23 cellular contexts compared by ENCODE assay signal in genomic region chr3:24504765-24505164, GRCh38. TPM values are rescaled to one million over a fixed set of nuclear protein-coding genes. Genes with fewer than 3 reads are reported as not detected.
A peak's percentile ranks its signal among the peaks of the same experiment; 100 is the strongest.
DNase-seq lines count a peak whose midpoint lies in the region; ATAC-seq, FAIRE-seq and TF ChIP-seq lines count a peak whose summit lies in the region.
"Had no signal": no experiment of that assay in that cellular context is flagged by ENCODE, and none has a peak within 500 bp of the region (broad histone marks: within the 10 kb centered on the region; RNA-seq: fewer than 3 reads in every experiment).

No MANE protein-coding gene starts in this region.

- ATAC-seq in HepG2, result no peak
- ATAC-seq in right lobe of liver, result no peak
- no peak for ATAC-seq in K562
- ATAC-seq in left colon, result peak; percentile 32
- no peak for ATAC-seq in HG03521 (IDR thresholded peaks at IDR 0.05; ENCODE audit: unreplicated experiment)
- no peak for ATAC-seq in omental fat pad (ENCODE audit: low FRiP score)
- ATAC-seq: A549; CD8-positive, alpha-beta T cell had no signal

- H3K36me3 ChIP-seq in HepG2 (replicated peaks in 1 of 2; ENCODE audit: control insufficient read depth in 1 of 2, insufficient read depth in 2 of 2, low read length in 2 of 2), result no peaks in the 10 kb centered on the region
- H3K36me3 ChIP-seq in right lobe of liver, result no peaks in the 10 kb centered on the region
- H3K36me3 ChIP-seq in K562 (ENCODE audit: control insufficient read depth, insufficient read depth, low read length), result no peaks in the 10 kb centered on the region; the same call in 2 of the 3 replicates
- H3K36me3 ChIP-seq in small intestine (ENCODE audit: control insufficient read depth in 2 of 2, insufficient read depth in 2 of 2, low read length in 2 of 2), result no peaks in the 10 kb centered on the region
- H3K36me3 ChIP-seq: BLaER1 treated with 17β-estradiol and CSF1 and Interleukin-3, amounts not matched to agents 10 nM and 100 nM had no signal

- CTCF ChIA-PET in HepG2 (lab: Yijun Ruan, JAX; ENCODE audit: low intra/inter-chr PET ratio, low total read pairs), result no interaction called here
- CTCF ChIA-PET in K562 (lab: Yijun Ruan, JAX; ENCODE audit: low intra/inter-chr PET ratio), result no interaction called here

- in situ Hi-C loops in HepG2 (cut with HindIII; ENCODE audit: extremely low pct_ligation_motif_present, low pct_unique_long_range_greater_than_20kb), result no loop called here
- in situ Hi-C loops in K562 (cut with MboI), result no loop called here

- no peaks in the 10 kb centered on the region for H4K20me1 ChIP-seq in HepG2 (ENCODE audit: insufficient read depth, low read length)
- no peaks in the 10 kb centered on the region for H4K20me1 ChIP-seq in K562 (replicated peaks; ENCODE audit: control insufficient read depth, insufficient read depth, low read length)
- H4K20me1 ChIP-seq: BLaER1 treated with 17β-estradiol and CSF1 and Interleukin-3, amounts not matched to agents 10 nM and 100 nM had no signal

- no peak for TF ChIP-seq EP300 in HepG2 (IDR thresholded peaks at IDR 0.05; ENCODE audit: low read depth in 2 of 2, low read length in 2 of 2)
- no peak for TF ChIP-seq EP300 in HepG2 (CRISPR knock-in tag; IDR thresholded peaks at IDR 0.05; ENCODE audit: borderline replicate concordance)
- no peak for TF ChIP-seq EP300 in K562 (IDR thresholded peaks at IDR 0.05; ENCODE audit: low read length)

- BruUV-seq in HepG2 (replicated peaks; lab: Mats Ljungman, UMichigan) (no TSS peak), K562 (replicated peaks; lab: Mats Ljungman, UMichigan) (no TSS peak)

- H2AFZ ChIP-seq in HepG2 (ENCODE audit: low read length) (no peak overlapping the region), K562 (ENCODE audit: low read depth, low read length) (no peak overlapping the region)

- H3K4me3 ChIP-seq in HepG2 (replicated peaks in 1 of 3; ENCODE audit: insufficient read depth in 1 of 3, low read depth in 2 of 3, low read length in 3 of 3), result no peak overlapping the region
- H3K4me3 ChIP-seq in right lobe of liver, result no peak overlapping the region
- no peak overlapping the region for H3K4me3 ChIP-seq in K562
- no peak overlapping the region for H3K4me3 ChIP-seq in small intestine (ENCODE audit: low read depth in 1 of 2, low read length in 2 of 2)
- H3K4me3 ChIP-seq: A549; BLaER1 treated with 17β-estradiol and CSF1 and Interleukin-3, amounts not matched to agents 10 nM and 100 nM had no signal

- TF ChIP-seq RAD21 in HepG2 (CRISPR knock-in tag; IDR thresholded peaks at IDR 0.05) (no peak), K562 (CRISPR knock-in tag; conservative IDR thresholded peaks at IDR 0.05 in 1 of 2, IDR thresholded peaks at IDR 0.05 in 1 of 2) (no peak)

- TF ChIP-seq POLR2A in HepG2 (IDR thresholded peaks at IDR 0.05; ENCODE audit: insufficient read depth in 1 of 2, low read depth in 2 of 2, low read length in 2 of 2), result no peak
- no peak for TF ChIP-seq POLR2A in right lobe of liver (IDR thresholded peaks at IDR 0.05)
- no peak for TF ChIP-seq POLR2A in K562 (conservative IDR thresholded peaks at IDR 0.05)

- FAIRE-seq in HepG2 (lab: Jason Lieb, UNC), result no peak
- no peak for FAIRE-seq in K562 (lab: Jason Lieb, UNC)
- no peak for FAIRE-seq in small intestine (lab: Jason Lieb, UNC)
- FAIRE-seq: A549, D721Med, G401.6, GM12891, GM19239 had no signal

- no peaks in the 10 kb centered on the region for H3K27me3 ChIP-seq in HepG2 (ENCODE audit: control insufficient read depth in 1 of 2, insufficient read depth in 2 of 2, low read length in 2 of 2)
- H3K27me3 ChIP-seq in right lobe of liver, result no peaks in the 10 kb centered on the region
- H3K27me3 ChIP-seq in K562 (ENCODE audit: control insufficient read depth in 2 of 2, insufficient read depth in 2 of 2, low read length in 2 of 2), result no peaks in the 10 kb centered on the region
- no peaks in the 10 kb centered on the region for H3K27me3 ChIP-seq in small intestine (ENCODE audit: control insufficient read depth in 2 of 2, insufficient read depth in 2 of 2, low read length in 2 of 2)

- intact Hi-C loops in HepG2 (cut with micrococcal nuclease; ENCODE audit: unreplicated experiment) (no loop called here), right lobe of liver (cut with DNase I) (no loop called here), K562 (cut with micrococcal nuclease) (no loop called here), left colon (cut with DNase I, micrococcal nuclease) (no loop called here)

- no peaks in the 10 kb centered on the region for H3K79me2 ChIP-seq in HepG2 (ENCODE audit: insufficient read depth, low read length)
- H3K79me2 ChIP-seq in K562 (ENCODE audit: control insufficient read depth, insufficient read depth, low read length), result no peaks in the 10 kb centered on the region

- POLR2A ChIA-PET in HepG2 (lab: Yijun Ruan, JAX), result interaction anchor here (1.6 to 1.7 kb wide), 2 partner anchors 8 to 17 kb away, joined by 4 to 7 read pairs; no protein-coding TSS in a partner anchor
- POLR2A ChIA-PET in K562 (lab: Yijun Ruan, JAX), result interaction anchor here (1.6 to 2.5 kb wide), 3 partner anchors 8 to 17 kb away, joined by 6 to 19 read pairs (median 8); no protein-coding TSS in a partner anchor

- H3K9me1 ChIP-seq in K562 (ENCODE audit: control insufficient read depth, insufficient read depth, low read length), result no peaks in the 10 kb centered on the region

- H3K9ac ChIP-seq in HepG2 (ENCODE audit: insufficient read depth, low read depth, low read length) (no peak overlapping the region), K562 (ENCODE audit: insufficient read depth in 1 of 2, low read depth in 2 of 2, low read length in 2 of 2) (no peak overlapping the region)
- H3K9ac ChIP-seq: BLaER1 treated with 17β-estradiol and CSF1 and Interleukin-3, amounts not matched to agents 10 nM and 100 nM had no signal

- H3K27ac ChIP-seq in HepG2 (ENCODE audit: extremely low read length, insufficient read depth, low read length) (no peak overlapping the region), right lobe of liver (no peak overlapping the region), K562 (ENCODE audit: extremely low read depth, low read depth, low read length) (no peak overlapping the region), small intestine (ENCODE audit: low read depth in 1 of 2, low read length in 1 of 2) (no peak overlapping the region)
- H3K27ac ChIP-seq: 22Rv1; A549; BLaER1 treated with 17β-estradiol and CSF1 and Interleukin-3, amounts not matched to agents 10 nM and 100 nM; C4-2B had no signal

- H3K9me3 ChIP-seq in HepG2 (ENCODE audit: low read length) (no peaks in the 10 kb centered on the region), right lobe of liver (no peaks in the 10 kb centered on the region), K562 (replicated peaks; ENCODE audit: control insufficient read depth, insufficient read depth, low read depth, low read length) (no peaks in the 10 kb centered on the region), small intestine (ENCODE audit: control insufficient read depth, low read depth) (no peaks in the 10 kb centered on the region)
- H3K9me3 ChIP-seq: A549, Caco-2 had no signal

- TF ChIP-seq CTCF in HepG2 (CRISPR knock-in tag; IDR thresholded peaks at IDR 0.05) (no peak), right lobe of liver (IDR thresholded peaks at IDR 0.05) (no peak), K562 (IDR thresholded peaks at IDR 0.05 in 2 of 3, conservative IDR thresholded peaks at IDR 0.05 in 1 of 3; ENCODE audit: insufficient read depth in 2 of 3, low read depth in 1 of 3, low read length in 3 of 3) (no peak), omental fat pad (IDR thresholded peaks at IDR 0.05) (no peak)

- H3K4me1 ChIP-seq in HepG2 (ENCODE audit: insufficient read depth, low read length) (no peaks in the 10 kb centered on the region), right lobe of liver (no peaks in the 10 kb centered on the region), K562 (replicated peaks in 1 of 2; ENCODE audit: control insufficient read depth in 2 of 2, insufficient read depth in 2 of 2, low read length in 2 of 2) (peaks cover 0 to 28% of the 10 kb centered on the region in 2 experiments; a peak in 3 of 5 replicates), small intestine (ENCODE audit: control insufficient read depth in 2 of 2, insufficient read depth in 1 of 2, low read depth in 1 of 2, low read length in 1 of 2) (peaks cover 0 to 6% of the 10 kb centered on the region in 2 donors)

- H3K4me2 ChIP-seq in HepG2 (ENCODE audit: low read depth, low read length) (no peak overlapping the region), K562 (ENCODE audit: insufficient read depth, low read length) (no peak overlapping the region)
- H3K4me2 ChIP-seq: A549 had no signal

- DNase-seq in HepG2 (ENCODE audit: low spot score) (no peak), right lobe of liver (no peak), K562 (ENCODE audit: extremely low read depth in 1 of 4, low spot score in 3 of 4) (no peak), left colon (no peak), small intestine (peak; percentile 19), OCI-M1 (lab: John Stamatoyannopoulos, UW) (no peak), omental fat pad (ENCODE audit: low spot score) (no peak)
- DNase-seq: Caco-2; Calu3; CD4-positive, alpha-beta T cell; CD8-positive, alpha-beta T cell; DMS79 treated with DMSO at 0.1 percent for 48 hours; GF-D8 had no signal

RNA-seq across cellular contexts. Expression of gene THRB, which starts 10.1 kb away (rescaled TPM):
- total RNA-seq in HepG2 (2016; rRNA removed; fragmentation: Illumina TruSeq; extraction: Trizol) (22.7 and 30.1 TPM in 2 replicates), right lobe of liver (10 to 100 TPM; 14.5 to 29.5 (median 17.3) TPM), K562 (2014; rRNA removed) (5.6 and 6.0 TPM in 2 replicates), K562 (2014; rRNA removed; fragmentation: Illumina TruSeq; extraction: Trizol) (6.9 and 8.3 TPM in 2 replicates), K562 (2015; rRNA removed; fragmentation: Illumina TruSeq; extraction: Trizol) (7.0 and 7.2 TPM in 2 replicates), K562 (2021) (9.7 and 10.5 TPM in 2 replicates), left colon (10 to 100 TPM; 26.2 to 33.7 TPM), omental fat pad (10 to 100 TPM; 18.6 to 28.0 (median 23.9) TPM)
- 9.2 and 10.9 TPM in 2 replicates for total RNA-seq in HepG2 (2016; cell fraction: cytosol; rRNA removed; fragmentation: Illumina TruSeq; extraction: Trizol; ENCODE audit: low read depth)
- total RNA-seq in HepG2 (2016; cell fraction: insoluble cytoplasmic fraction; rRNA removed; fragmentation: Illumina TruSeq; extraction: Trizol), result 20.4 and 24.3 TPM in 2 replicates
- 16.1 and 18.6 TPM in 2 replicates for total RNA-seq in HepG2 (2016; cell fraction: membrane; rRNA removed; fragmentation: Illumina TruSeq; extraction: Trizol)
- 40.5 and 40.8 TPM in 2 replicates for total RNA-seq in HepG2 (2016; cell fraction: nucleus; rRNA removed; fragmentation: Illumina TruSeq; extraction: Trizol)
- polyA plus RNA-seq in HepG2 (2011; rRNA removed) (4.3 and 4.7 TPM in 2 replicates), K562 (2011; rRNA removed) (11.0 and 14.9 TPM in 2 replicates), K562 (2014; fragmentation: Illumina TruSeq; extraction: Trizol) (7.1 and 9.0 TPM in 2 replicates), K562 (2014; fragmentation: Nextera tagmentation; extraction: Ambion mirVana) (1 to 10 TPM; 1.7 to 3.0 TPM), K562 (2014; rRNA removed) (4.1 and 4.7 TPM in 2 replicates), small intestine (1 to 10 TPM; 3.2 to 5.4 (median 3.3) TPM)
- polyA plus RNA-seq in HepG2 (2011; cell fraction: cytosol; rRNA removed), result 3.0 and 4.0 TPM in 2 replicates
- polyA plus RNA-seq in HepG2 (2011; cell fraction: nucleus; rRNA removed), result 6.1 and 7.0 TPM in 2 replicates
- polyA plus RNA-seq in HepG2 (2012), result 7.5 and 9.3 TPM in 2 replicates
- polyA plus RNA-seq in HepG2 (2016; cell fraction: cytosol; fragmentation: Illumina TruSeq; extraction: Trizol; ENCODE audit: low read depth), result 3.5 and 4.3 TPM in 2 replicates
- 14.8 and 17.3 TPM in 2 replicates for polyA plus RNA-seq in HepG2 (2016; cell fraction: insoluble cytoplasmic fraction; fragmentation: Illumina TruSeq; extraction: Trizol; ENCODE audit: low read depth)
- 6.5 and 6.7 TPM in 2 replicates for polyA plus RNA-seq in HepG2 (2016; cell fraction: membrane; fragmentation: Illumina TruSeq; extraction: Trizol; ENCODE audit: low read depth)
- 14.6 and 17.3 TPM in 2 replicates for polyA plus RNA-seq in HepG2 (2016; cell fraction: nucleus; fragmentation: Illumina TruSeq; extraction: Trizol; ENCODE audit: insufficient read depth, low read depth)
- 3.3 and 9.4 TPM in 2 replicates for polyA minus RNA-seq in HepG2 (2011; rRNA and poly(A)+ RNA removed; ENCODE audit: low replicate concordance)
- 8.1 and 8.3 TPM in 2 replicates for polyA minus RNA-seq in HepG2 (2011; cell fraction: cytosol; rRNA and poly(A)+ RNA removed)
- 45.8 and 47.3 TPM in 2 replicates for polyA minus RNA-seq in HepG2 (2011; cell fraction: nucleus; rRNA and poly(A)+ RNA removed)
- 30.5 and 37.3 TPM in 2 replicates for total RNA-seq in K562 (2011; cell fraction: chromatin; rRNA removed; ENCODE audit: low replicate concordance)
- total RNA-seq in K562 (2011; cell fraction: nucleolus; rRNA removed), result 8.4 and 9.8 TPM in 2 replicates
- total RNA-seq in K562 (2011; cell fraction: nucleoplasm; rRNA removed), result 15.2 and 25.6 TPM in 2 replicates
- polyA plus RNA-seq in K562 (2011; cell fraction: cytosol; rRNA removed), result 5.1 and 6.0 TPM in 2 replicates
- 14.3 and 15.5 TPM in 2 replicates for polyA plus RNA-seq in K562 (2011; cell fraction: nucleus; rRNA removed)
- polyA plus RNA-seq in K562 (2012), result 5.7 and 5.9 TPM in 2 replicates
- 34.3 and 35.4 TPM in 2 replicates for polyA minus RNA-seq in K562 (2011; rRNA and poly(A)+ RNA removed)
- polyA minus RNA-seq in K562 (2011; cell fraction: cytosol; rRNA and poly(A)+ RNA removed), result 6.6 and 11.8 TPM in 2 replicates
- 27.3 and 34.0 TPM in 2 replicates for polyA minus RNA-seq in K562 (2011; cell fraction: nucleus; rRNA and poly(A)+ RNA removed)
- total RNA-seq: A172; CD4-positive, alpha-beta T cell; CD8-positive, alpha-beta T cell had no signal

Comparison
In these comparisons a context has a peak if more than half of its experiments do, and no peak if none do; other contexts are left out.
1. Of the 241 proteins assayed by ChIP-seq in both HepG2 and K562: peak only in HepG2: none; only in K562: CREM and EHMT2; in both: none; in neither: 236; mixed calls (peak in some experiments, not most) for 3.